33 cellular contexts compared by ENCODE assay signal in genomic region chr22:22830957-22831688, GRCh38. TPM values are rescaled to one million over a fixed set of nuclear protein-coding genes. Genes with fewer than 3 reads are reported as not detected.
"Had no signal": no experiment of that assay in that cellular context is flagged by ENCODE, and none has a peak within 500 bp of the region (broad histone marks: within the 10 kb centered on the region; RNA-seq: fewer than 3 reads in every experiment).

No MANE protein-coding gene starts in this region.

- H3K27ac ChIP-seq: ascending aorta, breast epithelium, WERI-Rb-1 had no signal

- H3K4me3 ChIP-seq: ascending aorta, breast epithelium had no signal

- H3K9me3 ChIP-seq: ascending aorta had no signal

- DNase-seq: activated CD4-positive, alpha-beta memory T cell treated with anti-CD3 and anti-CD28 coated beads, Interleukin-2, amount 10 ng/mL, durations not matched to agents 7 days and 5 days; activated CD4-positive, alpha-beta T cell treated with anti-CD3 and anti-CD28 coated beads for 1 hour; activated CD4-positive, alpha-beta T cell treated with anti-CD3 and anti-CD28 coated beads for 36 hours; activated CD4-positive, alpha-beta T cell treated with anti-CD3 and anti-CD28 coated beads for 48 hours; activated CD4-positive, alpha-beta T cell treated with anti-CD3 and anti-CD28 coated beads, Interleukin-2, amount 10 ng/mL, durations not matched to agents 7 days and 5 days; activated CD4-positive, alpha-beta T cell treated with anti-CD3 and anti-CD28 coated beads, Interleukin-2, amount 50 U/mL, for 48 hours; activated CD4-positive, CD25-positive, alpha-beta regulatory T cell; activated CD8-positive, alpha-beta memory T cell treated with anti-CD3 and anti-CD28 coated beads for 24 hours; activated CD8-positive, alpha-beta memory T cell treated with anti-CD3 and anti-CD28 coated beads, Interleukin-2, amount 10 ng/mL, durations not matched to agents 7 days and 5 days; activated CD8-positive, alpha-beta memory T cell treated with anti-CD3 and anti-CD28 coated beads, Interleukin-2, amount 50 U/mL, for 48 hours; activated CD8-positive, alpha-beta T cell treated with anti-CD3 and anti-CD28 coated beads, Interleukin-2, amount 10 ng/mL, durations not matched to agents 7 days and 5 days; activated effector memory CD4-positive, alpha-beta T cell treated with Interleukin-2 at 50 U/mL for 16 hours; activated gamma-delta T cell; activated naive CD4-positive, alpha-beta T cell treated with anti-CD3 and anti-CD28 coated beads, Interleukin-2, amount 10 ng/mL, durations not matched to agents 7 days and 5 days; activated naive CD4-positive, alpha-beta T cell treated with Interleukin-2 at 50 U/mL for 16 hours; activated naive CD8-positive, alpha-beta T cell treated with anti-CD3 and anti-CD28 coated beads, Interleukin-2, amount 10 ng/mL, durations not matched to agents 7 days and 5 days; activated naive CD8-positive, alpha-beta T cell treated with anti-CD3 and anti-CD28 coated beads, Interleukin-2, amount 50 U/mL, for 24 hours; activated T-cell treated with anti-CD3 and anti-CD28 coated beads, Interleukin-2, amount 50 U/mL, for 24 hours; activated T-cell treated with anti-CD3 and anti-CD28 coated beads, Interleukin-2, amount 50 U/mL, for 48 hours; amygdala; anterior cingulate cortex; central memory CD4-positive, alpha-beta T cell; T-helper 1 cell; T-helper 2 cell; T-helper 9 cell; WERI-Rb-1 had no signal

- H3K27me3 ChIP-seq: ascending aorta, breast epithelium had no signal

- H3K36me3 ChIP-seq: ascending aorta, breast epithelium, WERI-Rb-1 had no signal

- ATAC-seq: activated CD4-positive, alpha-beta T cell treated with anti-CD3 and anti-CD28 coated beads for 36 hours; activated CD4-positive, CD25-positive, alpha-beta regulatory T cell treated with anti-CD3 and anti-CD28 coated beads, Interleukin-2, amount 50 U/mL, for 24 hours; activated CD8-positive, alpha-beta memory T cell treated with anti-CD3 and anti-CD28 coated beads, Interleukin-2, amount 10 ng/mL, durations not matched to agents 7 days and 5 days; activated CD8-positive, alpha-beta T cell treated with anti-CD3 and anti-CD28 coated beads, Interleukin-2, amount 10 ng/mL, durations not matched to agents 7 days and 5 days; activated naive CD8-positive, alpha-beta T cell treated with anti-CD3 and anti-CD28 coated beads, Interleukin-2, amount 50 U/mL, for 24 hours; WTC11 had no signal

- H3K4me1 ChIP-seq: ascending aorta, breast epithelium had no signal

RNA-seq across cellular contexts. Expression of gene IGLL5, which starts 56.5 kb away (rescaled TPM):
- total RNA-seq: activated CD4-positive, alpha-beta memory T cell treated with anti-CD3 and anti-CD28 coated beads, Interleukin-2, amount 10 ng/mL, durations not matched to agents 7 days and 5 days; activated CD4-positive, alpha-beta T cell treated with anti-CD3 and anti-CD28 coated beads for 36 hours; activated CD4-positive, alpha-beta T cell treated with anti-CD3 and anti-CD28 coated beads, Interleukin-2, amount 10 ng/mL, durations not matched to agents 7 days and 5 days; activated CD8-positive, alpha-beta memory T cell treated with anti-CD3 and anti-CD28 coated beads, Interleukin-2, amount 10 ng/mL, durations not matched to agents 7 days and 5 days; activated CD8-positive, alpha-beta T cell treated with anti-CD3 and anti-CD28 coated beads, Interleukin-2, amount 10 ng/mL, durations not matched to agents 7 days and 5 days; activated naive CD8-positive, alpha-beta T cell treated with anti-CD3 and anti-CD28 coated beads, Interleukin-2, amount 10 ng/mL, durations not matched to agents 7 days and 5 days; activated T-helper 2 cell treated with anti-CD3 and anti-CD28 coated beads, Interferon-gamma antibody, Interleukin-2, Interleukin-4, amounts not matched to agents 10 μg/mL and 5 μg/mL and 100 μg/mL, durations not matched to agents 14 hours and 24 hours and 36 hours; cardiac septum; cerebellum; WTC11 had no signal
